1 cellular context compared by ENCODE assay signal in genomic region chr14:37939442-37940028, GRCh38.
TF ChIP-seq lines count a peak whose summit lies in the region.

No MANE protein-coding gene starts in this region.

TF ChIP-seq in HepG2, 621 proteins besides CTCF, POLR2A, EP300 and RAD21 (continued from another document):
- TF ChIP-seq ZNF790 (CRISPR knock-in tag; IDR thresholded peaks at IDR 0.05; ENCODE audit: borderline replicate concordance) (no peak), SALL2 (CRISPR knock-in tag; IDR thresholded peaks at IDR 0.05) (no peak)
TF ChIP-seq in HepG2: peak in this region for 19.
